23 cellular contexts compared by ENCODE assay signal in the genomic region with DNA sequence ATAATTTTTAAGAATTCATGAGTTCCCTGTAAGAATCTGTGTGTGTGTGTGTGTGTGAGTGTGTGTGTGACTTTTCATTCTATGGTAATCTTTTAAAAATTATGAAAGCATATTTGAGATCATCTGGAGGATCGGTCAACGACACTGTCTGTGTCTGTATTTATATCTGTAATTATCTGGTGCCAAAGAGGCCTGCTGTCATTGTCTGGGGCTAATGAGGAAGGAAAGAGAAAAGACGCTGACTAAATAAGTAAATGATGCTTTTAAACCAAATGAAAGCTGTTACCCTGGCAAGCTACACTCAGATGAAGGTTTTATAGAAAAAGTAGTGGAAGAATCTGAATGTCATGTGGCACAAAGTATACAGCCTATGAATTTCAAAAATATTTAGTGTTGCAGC.
A peak's percentile ranks its signal among the peaks of the same experiment; 100 is the strongest.
DNase-seq lines count a peak whose midpoint lies in the region; ATAC-seq and TF ChIP-seq lines count a peak whose summit lies in the region.
"Had no signal": no experiment of that assay in that cellular context is flagged by ENCODE, and none has a peak within 500 bp of the region (broad histone marks: within the 10 kb centered on the region; RNA-seq: fewer than 3 reads in every experiment).

No MANE protein-coding gene starts in this region.

- H3K4me3 ChIP-seq in PC-9, result no peak overlapping the region
- H3K4me3 ChIP-seq: A549, SJSA1 had no signal

- H3K9me2 ChIP-seq in PC-9 (ENCODE audit: insufficient read depth), result no peaks in the 10 kb centered on the region

- intact Hi-C loops in left ventricle myocardium superior (cut with micrococcal nuclease), result no loop called here
- intact Hi-C loops in PC-9 (cut with micrococcal nuclease; ENCODE audit: unreplicated experiment), result no loop called here

- no peaks in the 10 kb centered on the region for H4K20me1 ChIP-seq in PC-9 (ENCODE audit: insufficient read depth)

- no TSS peak for BruUV-seq in PC-9 (replicated peaks; lab: Mats Ljungman, UMichigan)

- no peaks in the 10 kb centered on the region for H3K27me3 ChIP-seq in PC-9 (ENCODE audit: insufficient read depth, low read depth)
- H3K27me3 ChIP-seq: SJSA1 had no signal

- DNase-seq in NOMO-1 treated with DMSO at 0.1 percent for 48 hours (lab: John Stamatoyannopoulos, UW; ENCODE audit: unreplicated experiment) (peak; percentile 21), NOMO-1 treated with dmso at 0.1 percent for 144 hours (lab: John Stamatoyannopoulos, UW; ENCODE audit: unreplicated experiment) (no peak), NCI-H1105 (lab: John Stamatoyannopoulos, UW) (peak; percentile 46), NCI-H748 treated with DMSO at 0.1 percent for 48 hours (lab: John Stamatoyannopoulos, UW) (peak; percentile 56), omental fat pad (ENCODE audit: low spot score) (no peak), left ventricle myocardium superior (no peak), PC-9 (no peak)
- DNase-seq: C1 segment of cervical spinal cord; Caco-2; CD4-positive, alpha-beta memory T cell; DMS79 treated with DMSO at 0.1 percent for 48 hours; GF-D8; IMR-90; KG1; MM.1S; NCI-H1436 treated with DMSO at 0.1 percent for 48 hours; NCI-H2029 treated with DMSO at 0.1 percent for 48 hours; NCI-H2171; NCI-H345; Right ventricle myocardium superior; T-helper 1 cell had no signal

- no peak overlapping the region for H3K27ac ChIP-seq in PC-9
- H3K27ac ChIP-seq: A549, SJSA1 had no signal

- TF ChIP-seq CTCF in omental fat pad (IDR thresholded peaks at IDR 0.05) (no peak), PC-9 (conservative IDR thresholded peaks at IDR 0.05) (no peak)

- no peaks in the 10 kb centered on the region for H3K36me3 ChIP-seq in PC-9 (ENCODE audit: low read depth)
- H3K36me3 ChIP-seq: SJSA1 had no signal

- no peaks in the 10 kb centered on the region for H3K9me3 ChIP-seq in PC-9 (ENCODE audit: insufficient read depth, low read depth)
- H3K9me3 ChIP-seq: A549, Caco-2, SJSA1 had no signal

- POLR2A ChIA-PET in PC-9 (lab: Charles Lee; ENCODE audit: unreplicated experiment), result no interaction called here

- no peak overlapping the region for H3K4me2 ChIP-seq in PC-9
- H3K4me2 ChIP-seq: A549 had no signal

- CTCF ChIA-PET in PC-9 (lab: Charles Lee), result interaction anchor here (0.6 kb wide), 1 partner anchor 16 kb away, joined by 3 read pairs; no protein-coding TSS in a partner anchor

- H3K4me1 ChIP-seq in PC-9 (replicated peaks; ENCODE audit: insufficient read depth), result no peaks in the 10 kb centered on the region
- H3K4me1 ChIP-seq: SJSA1 had no signal

- H2AFZ ChIP-seq in PC-9, result no peak overlapping the region

- no peaks in the 10 kb centered on the region for H3K79me2 ChIP-seq in PC-9 (ENCODE audit: low read depth)

- ATAC-seq in omental fat pad (ENCODE audit: low FRiP score) (no peak), left ventricle myocardium superior (no peak)
- ATAC-seq: A549 had no signal

- H3F3A ChIP-seq in PC-9 (ENCODE audit: insufficient read depth, low read depth), result no peaks in the 10 kb centered on the region

Comparison
In these comparisons a context has a peak if more than half of its experiments do, and no peak if none do; other contexts are left out.
1. DNase-seq: peak in NOMO-1 treated with DMSO at 0.1 percent for 48 hours (single experiment), NCI-H1105 (single experiment) and NCI-H748 treated with DMSO at 0.1 percent for 48 hours (single experiment); none in NOMO-1 treated with dmso at 0.1 percent for 144 hours (single experiment), omental fat pad (single experiment), left ventricle myocardium superior (single experiment) and PC-9 (0 of 2).